ENCODE assay signal across 1 cellular context in the genomic region with DNA sequence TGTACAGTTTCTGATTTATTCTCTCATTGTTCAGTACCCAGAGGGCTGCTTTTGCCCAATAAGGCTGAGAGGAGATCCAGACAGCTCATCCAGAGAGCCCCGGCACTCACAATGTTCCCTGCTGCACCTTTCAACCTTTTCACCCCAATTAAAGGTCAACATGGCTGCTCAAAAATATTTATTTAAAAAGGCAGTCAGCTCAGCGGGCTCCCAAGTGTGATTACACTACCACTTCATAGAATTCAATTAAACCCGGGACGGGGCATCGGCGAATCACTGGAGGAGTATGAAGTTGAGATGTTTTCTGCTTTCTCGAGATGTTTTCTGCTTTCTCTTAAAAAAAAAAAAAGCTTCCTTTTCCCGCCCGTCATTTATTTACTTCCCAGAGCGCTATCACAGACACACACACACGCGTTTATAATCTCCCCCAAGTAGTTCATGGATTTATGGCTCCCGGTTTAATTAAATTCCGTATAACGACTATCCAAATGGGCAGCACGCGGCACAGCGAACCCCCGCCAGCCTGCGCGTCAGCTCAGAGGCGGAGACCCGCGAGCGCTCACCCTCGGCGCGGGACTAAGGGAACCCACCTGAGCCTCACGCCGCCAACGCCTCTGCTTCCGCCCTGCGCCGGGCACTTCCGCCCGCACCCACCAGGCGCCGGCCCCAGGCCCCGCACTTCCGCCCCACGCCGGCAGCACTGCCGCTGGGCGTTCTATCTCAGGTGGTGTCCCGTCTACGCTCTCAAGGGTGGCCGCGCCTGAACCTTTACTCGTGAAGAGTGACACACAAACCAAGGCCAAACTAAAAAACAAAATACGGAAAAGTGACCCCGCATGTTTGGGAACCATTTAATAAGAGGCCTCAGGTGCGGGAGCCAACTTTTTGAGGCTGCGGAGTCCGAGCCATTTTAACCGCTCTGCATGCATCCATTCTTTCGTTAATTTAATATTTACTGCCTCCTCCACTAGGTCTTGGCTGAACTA.
A peak's percentile ranks its signal among the peaks of the same experiment; 100 is the strongest.
TF ChIP-seq lines count a peak whose summit lies in the region.

Gene C5orf63 (minus strand): TSS at position 642 of the 986 bp plus-strand sequence. CDS start 14,507 bp downstream, outside the sequence.

TF ChIP-seq in HEK293, 187 proteins besides CTCF, POLR2A, EP300 and RAD21 (continued from another document):
- TF ChIP-seq ZBTB11 (tag by site-specific recombination; conservative IDR thresholded peaks at IDR 0.05; ENCODE audit: low read depth) (peak; percentile 90), ZFHX2 (tag by site-specific recombination; conservative IDR thresholded peaks at IDR 0.05) (peak; percentile 63), ZNF654 (tag by site-specific recombination; IDR thresholded peaks at IDR 0.05; ENCODE audit: low read depth) (no peak), GLIS1 (tag by site-specific recombination; IDR thresholded peaks at IDR 0.05) (peak; percentile 50; the same call in 1 of the 2 replicates), ZEB2 (tag by site-specific recombination; IDR thresholded peaks at IDR 0.05) (no peak), GLIS2 (tag by site-specific recombination; IDR thresholded peaks at IDR 0.05) (peak; percentile 58; the same call in 1 of the 2 replicates), ZBTB26 (tag by site-specific recombination; optimal IDR thresholded peaks at IDR 0.05) (peak; percentile 65), PRDM1 (tag by site-specific recombination; IDR thresholded peaks at IDR 0.05) (0 out of 2 replicates have a peak, but pooled peaks have one; percentile 5), ZNF785 (tag by site-specific recombination; IDR thresholded peaks at IDR 0.05) (no peak), TRIM28 (IDR thresholded peaks at IDR 0.05; ENCODE audit: borderline replicate concordance, low read length) (no peak), ZNF335 (tag by site-specific recombination; conservative IDR thresholded peaks at IDR 0.05) (peak; percentile 41), EGR2 (tag by site-specific recombination; IDR thresholded peaks at IDR 0.05; ENCODE audit: low read depth) (peak; percentile 39; the same call in 1 of the 2 replicates), ZSCAN30 (tag by site-specific recombination; IDR thresholded peaks at IDR 0.05) (0 out of 2 replicates have a peak, but pooled peaks have one; percentile 21)
